ENCODE assay signal across 21 cellular contexts in the genomic region with DNA sequence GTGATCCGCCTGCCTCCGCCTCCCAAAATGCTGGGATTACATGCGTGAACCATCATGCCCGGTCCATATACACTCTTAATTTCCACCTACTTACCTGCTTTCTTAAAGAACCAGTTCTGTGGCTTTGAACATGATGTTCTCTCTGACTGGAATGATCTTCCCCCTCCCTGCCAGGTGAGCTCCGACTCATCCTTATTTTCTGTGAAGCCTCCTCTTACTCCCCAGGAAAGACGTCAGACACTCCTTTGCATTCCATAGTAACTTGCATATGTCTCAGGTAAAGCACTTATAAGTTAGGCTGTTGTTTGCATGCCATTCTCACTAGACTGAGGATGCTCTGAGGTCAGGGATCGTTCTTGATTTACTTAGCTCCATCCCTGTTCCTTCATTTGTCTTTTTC.
"Had no signal": no experiment of that assay in that cellular context is flagged by ENCODE, and none has a peak within 500 bp of the region (broad histone marks: within the 10 kb centered on the region; RNA-seq: fewer than 3 reads in every experiment).

No MANE protein-coding gene starts in this region.

- H3K27me3 Mint-ChIP-seq: activated T-cell treated with anti-CD3 and anti-CD28 coated beads, Interleukin-2, amount 50 U/mL, for 24 hours; T-cell had no signal

- DNase-seq: activated CD4-positive, alpha-beta T cell treated with anti-CD3 and anti-CD28 coated beads for 4 hours; activated CD4-positive, alpha-beta T cell treated with anti-CD3 and anti-CD28 coated beads, Interleukin-2, amount 50 U/mL, for 4 hours; activated CD8-positive, alpha-beta memory T cell treated with anti-CD3 and anti-CD28 coated beads, Interleukin-2, amount 50 U/mL, for 4 hours; activated gamma-delta T cell; activated naive CD4-positive, alpha-beta T cell treated with anti-CD3 and anti-CD28 coated beads, Interleukin-2, amount 50 U/mL, for 16 hours; activated T-cell treated with anti-CD3 and anti-CD28 coated beads, Interleukin-2, amount 50 U/mL, for 24 hours; colonic mucosa; dorsolateral prefrontal cortex; effector memory CD4-positive, alpha-beta T cell; foreskin fibroblast; heart left ventricle; hypothalamus; left ventricle myocardium inferior; posterior cingulate gyrus; right cardiac atrium; spleen; stimulated activated naive CD4-positive, alpha-beta T cell; T-cell; transverse colon had no signal

- ATAC-seq: heart left ventricle, right cardiac atrium, T-cell had no signal

- H3K27ac Mint-ChIP-seq: activated T-cell treated with anti-CD3 and anti-CD28 coated beads, Interleukin-2, amount 50 U/mL, for 24 hours; nephron; T-helper 2 cell treated with Interferon-gamma antibody and Interleukin-4, amounts not matched to agents 5 μg/mL and 100 μg/mL, for 36 hours had no signal

- H3K9me3 Mint-ChIP-seq: activated T-cell treated with anti-CD3 and anti-CD28 coated beads, Interleukin-2, amount 50 U/mL, for 24 hours; nephron; T-cell; T-helper 2 cell treated with Interferon-gamma antibody and Interleukin-4, amounts not matched to agents 5 μg/mL and 100 μg/mL, for 36 hours had no signal

- H3K4me3 Mint-ChIP-seq: activated T-cell treated with anti-CD3 and anti-CD28 coated beads, Interleukin-2, amount 50 U/mL, for 24 hours; nephron; T-cell; T-helper 2 cell treated with Interferon-gamma antibody and Interleukin-4, amounts not matched to agents 5 μg/mL and 100 μg/mL, for 36 hours had no signal
